14 cellular contexts compared by ENCODE assay signal in the genomic region with DNA sequence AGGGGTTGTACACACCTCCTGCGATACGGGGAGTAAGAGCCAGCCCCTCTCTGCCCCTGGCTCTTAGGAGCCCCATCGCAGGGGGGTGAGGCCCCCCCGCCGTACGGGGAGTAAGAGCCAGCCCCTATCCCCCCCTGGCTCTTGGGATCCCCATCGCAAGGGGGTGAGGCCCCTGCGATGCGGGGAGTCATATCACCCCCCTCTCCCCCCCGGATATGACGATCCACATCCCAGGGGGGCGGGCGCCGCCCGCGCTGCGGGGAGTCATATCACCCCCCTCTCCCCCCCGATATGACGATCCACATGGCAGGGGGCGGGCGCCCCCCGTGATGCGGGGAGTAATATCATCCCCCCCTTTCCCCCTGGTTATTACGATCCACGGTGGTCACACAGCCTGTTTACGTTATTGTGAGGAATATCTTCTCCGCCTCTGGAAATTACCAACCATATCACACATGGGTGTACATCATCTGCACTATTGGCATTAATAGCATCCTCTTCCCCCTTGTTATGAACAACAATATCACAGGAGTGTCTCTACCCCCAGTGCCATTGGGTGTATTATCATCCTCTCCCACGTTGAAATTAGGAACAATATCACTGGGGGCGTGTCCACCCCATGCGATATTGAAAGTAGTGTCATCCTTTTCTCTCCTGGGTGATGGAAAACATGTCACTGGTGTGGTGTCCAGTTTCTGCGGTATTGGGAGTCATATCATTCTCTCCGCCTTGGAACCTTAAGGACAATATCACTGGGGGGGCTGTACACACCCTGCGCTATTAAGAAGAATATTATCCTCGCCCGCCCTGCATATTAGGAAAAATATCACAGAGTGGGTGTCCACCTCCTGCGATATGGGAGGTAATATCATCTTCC.
"Had no signal": no experiment of that assay in that cellular context is flagged by ENCODE, and none has a peak within 500 bp of the region (broad histone marks: within the 10 kb centered on the region; RNA-seq: fewer than 3 reads in every experiment).

No MANE protein-coding gene starts in this region.

- ATAC-seq: left lobe of liver had no signal

- H3K27ac Mint-ChIP-seq: naive B cell had no signal

- H3K4me1 Mint-ChIP-seq: naive B cell had no signal

- H3K9me3 ChIP-seq: tibial artery had no signal

- H3K36me3 ChIP-seq: tibial artery had no signal

- H3K9me3 Mint-ChIP-seq: naive B cell had no signal

- H3K4me1 ChIP-seq: parathyroid adenoma, tibial artery had no signal

- H3K36me3 Mint-ChIP-seq: naive B cell had no signal

- H3K27ac ChIP-seq: parathyroid adenoma, tibial artery had no signal

- DNase-seq: activated CD8-positive, alpha-beta memory T cell treated with anti-CD3 and anti-CD28 coated beads for 24 hours; activated T-cell treated with anti-CD3 and anti-CD28 coated beads for 4 hours; aorta; cortex of kidney; effector CD4-positive, alpha-beta T cell; foreskin fibroblast; hippocampal formation; mammary epithelial cell; naive B cell; stimulated activated CD4-positive, alpha-beta T cell treated with anti-CD3 and anti-CD28 coated beads, Interleukin-1b, Interleukin-23, amount 100 ng/mL, for 48 hours; SW 1271; tibial artery had no signal

- H3K4me3 ChIP-seq: tibial artery had no signal
